19 cellular contexts compared by ENCODE assay signal in the genomic region with DNA sequence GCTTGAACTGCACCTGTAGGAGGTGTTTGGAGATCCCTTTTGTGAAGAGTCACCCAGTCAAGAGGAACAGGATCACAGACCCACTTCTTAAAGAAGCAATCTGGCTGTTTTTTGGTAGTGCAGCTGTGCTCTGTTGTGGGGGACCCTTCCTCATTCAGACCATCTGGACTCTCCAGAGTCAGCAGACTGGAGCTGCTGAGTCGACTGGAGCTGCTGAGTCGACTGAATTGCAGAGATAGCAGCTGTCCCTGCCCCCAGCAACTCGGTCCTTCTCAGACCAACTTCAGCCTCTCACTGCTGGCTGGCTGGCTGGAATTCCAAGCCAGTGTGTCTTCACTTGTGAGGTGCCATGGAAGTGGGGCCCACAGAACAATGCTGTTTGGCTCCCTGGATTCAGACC.
"Had no signal": no experiment of that assay in that cellular context is flagged by ENCODE, and none has a peak within 500 bp of the region (broad histone marks: within the 10 kb centered on the region; RNA-seq: fewer than 3 reads in every experiment).

No MANE protein-coding gene starts in this region.

- H3K4me1 ChIP-seq: breast epithelium had no signal

- ATAC-seq: activated CD8-positive, alpha-beta T cell treated with anti-CD3 and anti-CD28 coated beads, Interleukin-2, amount 10 ng/mL, durations not matched to agents 7 days and 5 days; activated T-cell treated with anti-CD3 and anti-CD28 coated beads, Interleukin-2, amount 50 U/mL, for 4 hours; natural killer cell had no signal

- H3K9me3 ChIP-seq: neutrophil had no signal

- H3K4me3 Mint-ChIP-seq: activated CD4-positive, alpha-beta T cell treated with anti-CD3 and anti-CD28 coated beads, Interleukin-2, amount 10 ng/mL, durations not matched to agents 24 days and 14 days; activated CD8-positive, alpha-beta T cell treated with anti-CD3 and anti-CD28 coated beads, Interleukin-2, amount 10 ng/mL, durations not matched to agents 7 days and 5 days; activated T-cell treated with anti-CD3 and anti-CD28 coated beads, Interleukin-2, amount 50 U/mL, for 4 hours; immature natural killer cell; natural killer cell had no signal

- H3K27ac ChIP-seq: breast epithelium, coronary artery, neutrophil had no signal

- DNase-seq: activated CD4-positive, alpha-beta T cell treated with anti-CD3 and anti-CD28 coated beads, Interleukin-2, amount 10 ng/mL, durations not matched to agents 24 days and 14 days; activated CD8-positive, alpha-beta memory T cell treated with anti-CD3 and anti-CD28 coated beads, Interleukin-2, amount 50 U/mL, for 4 hours; activated CD8-positive, alpha-beta T cell treated with anti-CD3 and anti-CD28 coated beads, Interleukin-2, amount 10 ng/mL, durations not matched to agents 7 days and 5 days; activated effector memory CD4-positive, alpha-beta T cell treated with anti-CD3 and anti-CD28 coated beads, Interleukin-2, amount 50 U/mL, for 16 hours; activated naive CD4-positive, alpha-beta T cell treated with anti-CD3 and anti-CD28 coated beads, Interleukin-2, amount 50 U/mL, for 16 hours; activated T-cell treated with anti-CD3 and anti-CD28 coated beads, Interleukin-2, amount 50 U/mL, for 4 hours; head of caudate nucleus; immature natural killer cell; mesenchymal stem cell; natural killer cell; stimulated activated CD8-positive, alpha-beta memory T cell treated with anti-CD3 and anti-CD28 coated beads, Interleukin-4, amount 100 ng/mL, for 48 hours; stimulated activated naive CD4-positive, alpha-beta T cell; SW 1271; T-helper 2 cell had no signal

- H3K27me3 ChIP-seq: breast epithelium, neutrophil had no signal

- FAIRE-seq: astrocyte, frontal cortex had no signal

- H3K4me3 ChIP-seq: breast epithelium, coronary artery had no signal

- H3K4me1 Mint-ChIP-seq: immature natural killer cell, natural killer cell had no signal

- H3K36me3 ChIP-seq: breast epithelium, neutrophil had no signal

- H3K27ac Mint-ChIP-seq: activated CD4-positive, alpha-beta T cell treated with anti-CD3 and anti-CD28 coated beads, Interleukin-2, amount 10 ng/mL, durations not matched to agents 24 days and 14 days; activated CD8-positive, alpha-beta T cell treated with anti-CD3 and anti-CD28 coated beads, Interleukin-2, amount 10 ng/mL, durations not matched to agents 7 days and 5 days; immature natural killer cell; natural killer cell had no signal

- H3K27me3 Mint-ChIP-seq: activated CD4-positive, alpha-beta T cell treated with anti-CD3 and anti-CD28 coated beads, Interleukin-2, amount 10 ng/mL, durations not matched to agents 24 days and 14 days had no signal
